10 cellular contexts compared by ENCODE assay signal in genomic region chr5:95958308-95959014, GRCh38. TPM values are rescaled to one million over a fixed set of nuclear protein-coding genes. Genes with fewer than 3 reads are reported as not detected.
DNase-seq lines count a peak whose midpoint lies in the region; ATAC-seq and TF ChIP-seq lines count a peak whose summit lies in the region.
"Had no signal": no experiment of that assay in that cellular context is flagged by ENCODE, and none has a peak within 500 bp of the region (broad histone marks: within the 10 kb centered on the region; RNA-seq: fewer than 3 reads in every experiment).

No MANE protein-coding gene starts in this region.

- DNase-seq in activated CD8-positive, alpha-beta T cell treated with anti-CD3 and anti-CD28 coated beads for 36 hours: peak; percentile 22
- no peak for DNase-seq in activated CD8-positive, alpha-beta T cell treated with anti-CD3 and anti-CD28 coated beads, Interleukin-2, amount 10 ng/mL, durations not matched to agents 7 days and 5 days
- DNase-seq in T-helper 17 cell (no peak), foreskin fibroblast (peak in 1 of 2 donors; percentile 39), substantia nigra (lab: John Stamatoyannopoulos, UW) (peak in 3 of 49 donors; percentile 3 to 19 (median 17)), SKM-1 treated with dmso at 0.1 percent for 144 hours (lab: John Stamatoyannopoulos, UW; ENCODE audit: unreplicated experiment) (no peak), SIG-M5 (lab: John Stamatoyannopoulos, UW) (no peak)
- DNase-seq: CD4-positive, alpha-beta memory T cell had no signal

- no peaks in the 10 kb centered on the region for H3K9me3 Mint-ChIP-seq in activated CD8-positive, alpha-beta T cell treated with anti-CD3 and anti-CD28 coated beads for 36 hours
- H3K9me3 Mint-ChIP-seq in activated CD8-positive, alpha-beta T cell treated with anti-CD3 and anti-CD28 coated beads, Interleukin-2, amount 10 ng/mL, durations not matched to agents 7 days and 5 days (ENCODE audit: insufficient read depth): no peaks in the 10 kb centered on the region

- peak overlapping the region; percentile 95 for H3K4me3 Mint-ChIP-seq in activated CD8-positive, alpha-beta T cell treated with anti-CD3 and anti-CD28 coated beads for 36 hours
- H3K4me3 Mint-ChIP-seq in activated CD8-positive, alpha-beta T cell treated with anti-CD3 and anti-CD28 coated beads, Interleukin-2, amount 10 ng/mL, durations not matched to agents 7 days and 5 days: no peak overlapping the region
- no peak overlapping the region for H3K4me3 Mint-ChIP-seq in T-helper 17 cell

- no peak for TF ChIP-seq CTCF in activated CD8-positive, alpha-beta T cell treated with anti-CD3 and anti-CD28 coated beads for 36 hours (IDR thresholded peaks at IDR 0.05)
- no peak for TF ChIP-seq CTCF in foreskin fibroblast (IDR thresholded peaks at IDR 0.05; ENCODE audit: low read depth, low read length)

- no peaks in the 10 kb centered on the region for H3K27me3 Mint-ChIP-seq in activated CD8-positive, alpha-beta T cell treated with anti-CD3 and anti-CD28 coated beads for 36 hours
- peaks cover 3% of the 10 kb centered on the region for H3K27me3 Mint-ChIP-seq in activated CD8-positive, alpha-beta T cell treated with anti-CD3 and anti-CD28 coated beads, Interleukin-2, amount 10 ng/mL, durations not matched to agents 7 days and 5 days (ENCODE audit: low read depth)
- H3K27me3 Mint-ChIP-seq in T-helper 17 cell: peaks cover 10% of the 10 kb centered on the region

- no peak overlapping the region for H3K27ac Mint-ChIP-seq in activated CD8-positive, alpha-beta T cell treated with anti-CD3 and anti-CD28 coated beads for 36 hours
- H3K27ac Mint-ChIP-seq in activated CD8-positive, alpha-beta T cell treated with anti-CD3 and anti-CD28 coated beads, Interleukin-2, amount 10 ng/mL, durations not matched to agents 7 days and 5 days: no peak overlapping the region
- peak overlapping the region; percentile 97 for H3K27ac Mint-ChIP-seq in T-helper 17 cell

- peak overlapping the region; percentile 97 for H3K27ac ChIP-seq in substantia nigra (ENCODE audit: low read depth, low read length, poor library complexity, severe bottlenecking)

- POLR2A ChIA-PET in activated CD8-positive, alpha-beta T cell treated with anti-CD3 and anti-CD28 coated beads for 36 hours (lab: Charles Lee): no interaction called here
- POLR2A ChIA-PET in activated CD8-positive, alpha-beta T cell treated with anti-CD3 and anti-CD28 coated beads, Interleukin-2, amount 10 ng/mL, durations not matched to agents 7 days and 5 days (lab: Charles Lee): interaction anchor here (1.1 kb wide), 1 partner anchor 89 kb away, joined by 3 read pairs; no protein-coding TSS in a partner anchor

- no peak for ATAC-seq in activated CD8-positive, alpha-beta T cell treated with anti-CD3 and anti-CD28 coated beads for 36 hours
- ATAC-seq in activated CD8-positive, alpha-beta T cell treated with anti-CD3 and anti-CD28 coated beads, Interleukin-2, amount 10 ng/mL, durations not matched to agents 7 days and 5 days: no peak
- ATAC-seq in T-helper 17 cell (no peak), HG03175 (IDR thresholded peaks at IDR 0.05; ENCODE audit: unreplicated experiment) (no peak)
- ATAC-seq: left colon had no signal

- intact Hi-C loops in activated CD8-positive, alpha-beta T cell treated with anti-CD3 and anti-CD28 coated beads for 36 hours (cut with micrococcal nuclease): no loop called here

- peaks cover 53% of the 10 kb centered on the region for H3K4me1 Mint-ChIP-seq in activated CD8-positive, alpha-beta T cell treated with anti-CD3 and anti-CD28 coated beads for 36 hours (ENCODE audit: low read depth)
- H3K4me1 Mint-ChIP-seq in activated CD8-positive, alpha-beta T cell treated with anti-CD3 and anti-CD28 coated beads, Interleukin-2, amount 10 ng/mL, durations not matched to agents 7 days and 5 days (ENCODE audit: low read depth): peaks cover 45% of the 10 kb centered on the region
- peaks cover 36% of the 10 kb centered on the region for H3K4me1 Mint-ChIP-seq in T-helper 17 cell

- peaks cover 31% of the 10 kb centered on the region for H3K36me3 Mint-ChIP-seq in activated CD8-positive, alpha-beta T cell treated with anti-CD3 and anti-CD28 coated beads for 36 hours (ENCODE audit: low read depth)
- no peaks in the 10 kb centered on the region for H3K36me3 Mint-ChIP-seq in activated CD8-positive, alpha-beta T cell treated with anti-CD3 and anti-CD28 coated beads, Interleukin-2, amount 10 ng/mL, durations not matched to agents 7 days and 5 days (ENCODE audit: low read depth)
- H3K36me3 Mint-ChIP-seq in T-helper 17 cell (ENCODE audit: low read depth): peaks cover 5% of the 10 kb centered on the region

- CTCF ChIA-PET in activated CD8-positive, alpha-beta T cell treated with anti-CD3 and anti-CD28 coated beads for 36 hours (lab: Charles Lee): interaction anchor here (0.7 to 3.2 kb wide), 6 partner anchors 14 to 378 kb away, joined by 3 to 15 read pairs (median 4); no protein-coding TSS in a partner anchor
- CTCF ChIA-PET in activated CD8-positive, alpha-beta T cell treated with anti-CD3 and anti-CD28 coated beads, Interleukin-2, amount 10 ng/mL, durations not matched to agents 7 days and 5 days (lab: Charles Lee): interaction anchor here (0.8 to 5.7 kb wide), 4 partner anchors 10 to 387 kb away, joined by 3 to 33 read pairs (median 4); no protein-coding TSS in a partner anchor

- peak overlapping the region; percentile 84 to 90 for H3K4me3 ChIP-seq in foreskin fibroblast (ENCODE audit: low read depth in 1 of 2, low read length in 2 of 2)

- H3K9me3 ChIP-seq in T-helper 17 cell (ENCODE audit: control insufficient read depth, low read length, poor library complexity, severe bottlenecking): no peaks in the 10 kb centered on the region

RNA-seq across cellular contexts. Expression of gene ELL2, which starts 3.2 kb away (rescaled TPM):
- total RNA-seq in activated CD8-positive, alpha-beta T cell treated with anti-CD3 and anti-CD28 coated beads for 36 hours: 10 to 100 TPM; 39.7 to 46.3 TPM
- total RNA-seq in activated CD8-positive, alpha-beta T cell treated with anti-CD3 and anti-CD28 coated beads, Interleukin-2, amount 10 ng/mL, durations not matched to agents 7 days and 5 days: 10 to 100 TPM; 11.0 to 11.1 TPM
- 10 to 100 TPM; 59.8 to 80.7 TPM for total RNA-seq in T-helper 17 cell
